Comparison of ENCODE assay signal across 9 cellular contexts in genomic region chr4:75513529-75514130, GRCh38. TPM values are rescaled to one million over a fixed set of nuclear protein-coding genes. Genes with fewer than 3 reads are reported as not detected.
DNase-seq lines count a peak whose midpoint lies in the region; ATAC-seq and TF ChIP-seq lines count a peak whose summit lies in the region.
"Had no signal": no experiment of that assay in that cellular context is flagged by ENCODE, and none has a peak within 500 bp of the region (broad histone marks: within the 10 kb centered on the region; RNA-seq: fewer than 3 reads in every experiment).

No MANE protein-coding gene starts in this region.

- H3K4me3 ChIP-seq in Peyer's patch (peak overlapping the region; percentile 63 to 85 (median 71)), fibroblast of villous mesenchyme (ENCODE audit: low read depth, low read length) (peak overlapping the region; percentile 97)

- peaks cover 0 to 21% (median 0%) of the 10 kb centered on the region in 3 donors for H3K36me3 ChIP-seq in Peyer's patch

- no peak for TF ChIP-seq POLR2A in Peyer's patch (IDR thresholded peaks at IDR 0.05)

- H3K27me3 ChIP-seq in Peyer's patch: no peaks in the 10 kb centered on the region

- DNase-seq in DMS 273 (lab: John Stamatoyannopoulos, UW; ENCODE audit: unreplicated experiment): peak; percentile 29
- no peak for DNase-seq in DMS 273 treated with DMSO at 0.1 percent for 48 hours (lab: John Stamatoyannopoulos, UW)
- DNase-seq in Peyer's patch: no peak
- DNase-seq in fibroblast of villous mesenchyme (ENCODE audit: low read depth): peak; percentile 34
- DNase-seq in renal cortical epithelial cell (ENCODE audit: low read depth): peak; percentile 19
- no peak for DNase-seq in left lobe of liver (ENCODE audit: low spot score)
- no peak for DNase-seq in amniotic stem cell (lab: John Stamatoyannopoulos, UW)

- no peak for TF ChIP-seq CTCF in Peyer's patch (IDR thresholded peaks at IDR 0.05)
- no peak for TF ChIP-seq CTCF in fibroblast of villous mesenchyme (IDR thresholded peaks at IDR 0.05; ENCODE audit: insufficient read depth, low read depth, low read length)

- H3K4me1 ChIP-seq in Peyer's patch: peaks cover 0 to 33% (median 4%) of the 10 kb centered on the region in 4 donors

- H3K27ac ChIP-seq in Peyer's patch: peak overlapping the region; percentile 93 to 98 (median 94)

- ATAC-seq in GM18858 (IDR thresholded peaks at IDR 0.05; ENCODE audit: unreplicated experiment) (no peak), left lobe of liver (no peak)

- H3K9me3 ChIP-seq in Peyer's patch: no peaks in the 10 kb centered on the region

RNA-seq across cellular contexts. Expression of gene RCHY1, which starts 0.6 kb away (rescaled TPM):
- 10 to 100 TPM; 10.5 to 35.5 (median 20.0) TPM for total RNA-seq in Peyer's patch
- total RNA-seq in fibroblast of villous mesenchyme: 18.7 and 43.2 TPM in 2 replicates
- total RNA-seq in renal cortical epithelial cell: 68.2 and 74.9 TPM in 2 replicates
- total RNA-seq in left lobe of liver: 11.7 TPM

RNA-seq across cellular contexts. Expression of gene THAP6, which starts 0.6 kb away (rescaled TPM):
- total RNA-seq in Peyer's patch (10 to 100 TPM; 24.5 to 71.8 (median 28.1) TPM), fibroblast of villous mesenchyme (11.0 and 18.1 TPM in 2 replicates), renal cortical epithelial cell (10.6 and 17.4 TPM in 2 replicates), left lobe of liver (9.9 TPM)

RNA-seq across cellular contexts. Expression of gene ODAPH, which starts 42.2 kb away (rescaled TPM):
- total RNA-seq in Peyer's patch: not detected
- total RNA-seq in fibroblast of villous mesenchyme: not detected in 2 replicates
- 1.0 and 1.7 TPM in 2 replicates for total RNA-seq in renal cortical epithelial cell
- not detected for total RNA-seq in left lobe of liver
- total RNA-seq: activated T-cell treated with anti-CD3 and anti-CD28 coated beads, Interleukin-2, amount 50 U/mL, for 4 hours had no signal

Comparison
In these comparisons a context has a peak if more than half of its experiments do, and no peak if none do; other contexts are left out.
1. DNase-seq: peak in DMS 273 (single experiment), fibroblast of villous mesenchyme (single experiment) and renal cortical epithelial cell (single experiment); none in DMS 273 treated with DMSO at 0.1 percent for 48 hours (single experiment), Peyer's patch (0 of 3), left lobe of liver (single experiment) and amniotic stem cell (single experiment).